In the genomic region with DNA sequence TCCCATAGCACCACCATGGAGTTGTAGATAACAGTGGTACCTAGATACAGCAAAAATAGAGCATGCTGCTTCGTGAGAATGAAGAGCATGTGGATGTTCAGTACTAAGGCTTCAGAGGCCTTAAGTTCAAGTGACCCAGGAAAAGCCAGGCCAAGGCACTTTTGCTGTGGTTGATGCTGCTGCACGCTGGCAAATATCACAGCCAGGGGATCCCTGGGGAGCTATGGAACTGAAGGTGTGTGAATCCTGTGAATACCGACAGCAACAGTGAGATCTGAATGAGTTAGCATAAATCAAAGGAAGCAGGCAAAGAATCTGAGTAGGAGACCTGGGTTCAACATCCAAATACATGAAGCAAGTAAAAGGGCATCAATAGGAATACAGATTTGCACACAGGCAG, we compare ENCODE assay signal across 22 cellular contexts.
DNase-seq lines count a peak whose midpoint lies in the region; ATAC-seq lines count a peak whose summit lies in the region.
"Had no signal": no experiment of that assay in that cellular context is flagged by ENCODE, and none has a peak within 500 bp of the region (broad histone marks: within the 10 kb centered on the region; RNA-seq: fewer than 3 reads in every experiment).

No MANE protein-coding gene starts in this region.

- H3K27ac ChIP-seq in KOPT-K1 (ENCODE audit: low read depth, low read length, poor library complexity, severe bottlenecking) = peak overlapping the region; percentile 77
- H3K27ac ChIP-seq: brain microvascular endothelial cell, transverse colon had no signal

- H3K4me3 ChIP-seq in skeletal muscle satellite cell (ENCODE audit: low read length) = no peak overlapping the region
- H3K4me3 ChIP-seq: lung, transverse colon had no signal

- peak overlapping the region; percentile 93 for H3K27ac Mint-ChIP-seq in activated CD4-positive, alpha-beta T cell treated with anti-CD3 and anti-CD28 coated beads, Interleukin-2, amount 10 ng/mL, durations not matched to agents 24 days and 14 days
- peak overlapping the region; percentile 95 for H3K27ac Mint-ChIP-seq in activated T-helper 1 cell treated with anti-CD3 and anti-CD28 coated beads, Interleukin-12 subunit alpha, Interleukin-12 subunit beta, Interleukin-2, Interleukin-4 antibody, amounts not matched to agents 30 ng/mL and 10 ng/mL and 1 ng/mL, durations not matched to agents 14 hours and 24 hours and 36 hours

- H3K4me1 Mint-ChIP-seq in activated CD4-positive, alpha-beta T cell treated with anti-CD3 and anti-CD28 coated beads, Interleukin-2, amount 10 ng/mL, durations not matched to agents 24 days and 14 days = peaks cover 40% of the 10 kb centered on the region
- H3K4me1 Mint-ChIP-seq in activated T-helper 1 cell treated with anti-CD3 and anti-CD28 coated beads, Interleukin-12 subunit alpha, Interleukin-12 subunit beta, Interleukin-2, Interleukin-4 antibody, amounts not matched to agents 30 ng/mL and 10 ng/mL and 1 ng/mL, durations not matched to agents 14 hours and 24 hours and 36 hours (ENCODE audit: low read depth) = peaks cover 34% of the 10 kb centered on the region

- peaks cover 17% of the 10 kb centered on the region for H3K4me1 ChIP-seq in skeletal muscle satellite cell (ENCODE audit: control insufficient read depth, insufficient read depth, low read length)
- H3K4me1 ChIP-seq: transverse colon had no signal

- ATAC-seq in activated CD4-positive, CD25-positive, alpha-beta regulatory T cell treated with anti-CD3 and anti-CD28 coated beads, Interleukin-2, amount 50 U/mL, for 24 hours = no peak
- ATAC-seq: Panc1, right cardiac atrium had no signal

- H3K9me3 ChIP-seq in KOPT-K1 (ENCODE audit: insufficient read depth, low read length, poor library complexity, severe bottlenecking) (peaks cover 34% of the 10 kb centered on the region), skeletal muscle satellite cell (replicated peaks; ENCODE audit: low read length) (no peaks in the 10 kb centered on the region)
- H3K9me3 ChIP-seq: transverse colon had no signal

- DNase-seq in activated CD4-positive, alpha-beta T cell treated with anti-CD3 and anti-CD28 coated beads, Interleukin-2, amount 10 ng/mL, durations not matched to agents 24 days and 14 days = peak; percentile 56
- DNase-seq in activated CD4-positive, alpha-beta T cell treated with anti-CD3 and anti-CD28 coated beads, Interleukin-2, amount 50 U/mL, for 1 hour = no peak
- no peak for DNase-seq in activated T-helper 1 cell treated with anti-CD3 and anti-CD28 coated beads, Interleukin-12 subunit alpha, Interleukin-12 subunit beta, Interleukin-2, Interleukin-4 antibody, amounts not matched to agents 30 ng/mL and 10 ng/mL and 1 ng/mL, durations not matched to agents 14 hours and 24 hours and 36 hours (ENCODE audit: low spot score)
- DNase-seq in amniotic stem cell (lab: John Stamatoyannopoulos, UW) = no peak
- no peak for DNase-seq in NCI-H2081 treated with DMSO at 0.1 percent for 48 hours (lab: John Stamatoyannopoulos, UW)
- DNase-seq: activated CD4-positive, alpha-beta T cell treated with anti-CD3 and anti-CD28 coated beads, Interleukin-2, amount 50 U/mL, for 48 hours; activated T-cell treated with anti-CD3 and anti-CD28 coated beads, Interleukin-2, amount 50 U/mL, for 48 hours; brain microvascular endothelial cell; effector CD8-positive, alpha-beta T cell; erythroblast; NCI-H1105; NCI-H2029 treated with DMSO at 0.1 percent for 48 hours; NCI-H446; NK-92 treated with Interleukin-12 subunit alpha and Interleukin-12 subunit beta, amount 100 ng/mL, for 24 hours; right cardiac atrium; SIG-M5; transverse colon had no signal

- H3K27me3 ChIP-seq in skeletal muscle satellite cell (ENCODE audit: control insufficient read depth, insufficient read depth, low read length) = no peaks in the 10 kb centered on the region
- H3K27me3 ChIP-seq: brain microvascular endothelial cell, transverse colon had no signal

- H3K36me3 Mint-ChIP-seq in activated CD4-positive, alpha-beta T cell treated with anti-CD3 and anti-CD28 coated beads, Interleukin-2, amount 10 ng/mL, durations not matched to agents 24 days and 14 days (ENCODE audit: low read depth) = peaks cover 51% of the 10 kb centered on the region
- H3K36me3 Mint-ChIP-seq in activated T-helper 1 cell treated with anti-CD3 and anti-CD28 coated beads, Interleukin-12 subunit alpha, Interleukin-12 subunit beta, Interleukin-2, Interleukin-4 antibody, amounts not matched to agents 30 ng/mL and 10 ng/mL and 1 ng/mL, durations not matched to agents 14 hours and 24 hours and 36 hours (ENCODE audit: low read depth) = peaks cover 2% of the 10 kb centered on the region

- H3K4me2 ChIP-seq in skeletal muscle satellite cell (ENCODE audit: low read length) = no peak overlapping the region

- no peaks in the 10 kb centered on the region for H3K27me3 Mint-ChIP-seq in activated CD4-positive, alpha-beta T cell treated with anti-CD3 and anti-CD28 coated beads, Interleukin-2, amount 10 ng/mL, durations not matched to agents 24 days and 14 days
- H3K27me3 Mint-ChIP-seq in activated T-helper 1 cell treated with anti-CD3 and anti-CD28 coated beads, Interleukin-12 subunit alpha, Interleukin-12 subunit beta, Interleukin-2, Interleukin-4 antibody, amounts not matched to agents 30 ng/mL and 10 ng/mL and 1 ng/mL, durations not matched to agents 14 hours and 24 hours and 36 hours (ENCODE audit: insufficient read depth) = no peaks in the 10 kb centered on the region

- H3K9me3 Mint-ChIP-seq in activated CD4-positive, alpha-beta T cell treated with anti-CD3 and anti-CD28 coated beads, Interleukin-2, amount 10 ng/mL, durations not matched to agents 24 days and 14 days = peaks cover 25% of the 10 kb centered on the region
- H3K9me3 Mint-ChIP-seq in activated T-helper 1 cell treated with anti-CD3 and anti-CD28 coated beads, Interleukin-12 subunit alpha, Interleukin-12 subunit beta, Interleukin-2, Interleukin-4 antibody, amounts not matched to agents 30 ng/mL and 10 ng/mL and 1 ng/mL, durations not matched to agents 14 hours and 24 hours and 36 hours = peaks cover 7% of the 10 kb centered on the region

- peak overlapping the region; percentile 67 for H3K4me3 Mint-ChIP-seq in activated CD4-positive, alpha-beta T cell treated with anti-CD3 and anti-CD28 coated beads, Interleukin-2, amount 10 ng/mL, durations not matched to agents 24 days and 14 days
- H3K4me3 Mint-ChIP-seq in activated T-helper 1 cell treated with anti-CD3 and anti-CD28 coated beads, Interleukin-12 subunit alpha, Interleukin-12 subunit beta, Interleukin-2, Interleukin-4 antibody, amounts not matched to agents 30 ng/mL and 10 ng/mL and 1 ng/mL, durations not matched to agents 14 hours and 24 hours and 36 hours = peak overlapping the region; percentile 56

- H3K9ac ChIP-seq in skeletal muscle satellite cell (ENCODE audit: low read depth, low read length) = peak overlapping the region; percentile 43

- H3K36me3 ChIP-seq in KOPT-K1 (ENCODE audit: insufficient read depth, low read length) (no peaks in the 10 kb centered on the region; the same call in 1 of the 2 replicates), skeletal muscle satellite cell (ENCODE audit: insufficient read depth, low read length) (no peaks in the 10 kb centered on the region)
- H3K36me3 ChIP-seq: brain microvascular endothelial cell, transverse colon had no signal

- intact Hi-C loops in activated CD4-positive, alpha-beta T cell treated with anti-CD3 and anti-CD28 coated beads, Interleukin-2, amount 10 ng/mL, durations not matched to agents 24 days and 14 days (cut with micrococcal nuclease) = loop anchor here (1.0 kb wide), 2 partner anchors 11 to 18 kb away; no protein-coding TSS in a partner anchor
- intact Hi-C loops in activated T-helper 1 cell treated with anti-CD3 and anti-CD28 coated beads, Interleukin-12 subunit alpha, Interleukin-12 subunit beta, Interleukin-2, Interleukin-4 antibody, amounts not matched to agents 30 ng/mL and 10 ng/mL and 1 ng/mL, durations not matched to agents 14 hours and 24 hours and 36 hours (cut with micrococcal nuclease) = loop anchor here (2.0 to 10.0 kb wide), 2 partner anchors 17 to 167 kb away; no protein-coding TSS in a partner anchor
